In the genomic region with DNA sequence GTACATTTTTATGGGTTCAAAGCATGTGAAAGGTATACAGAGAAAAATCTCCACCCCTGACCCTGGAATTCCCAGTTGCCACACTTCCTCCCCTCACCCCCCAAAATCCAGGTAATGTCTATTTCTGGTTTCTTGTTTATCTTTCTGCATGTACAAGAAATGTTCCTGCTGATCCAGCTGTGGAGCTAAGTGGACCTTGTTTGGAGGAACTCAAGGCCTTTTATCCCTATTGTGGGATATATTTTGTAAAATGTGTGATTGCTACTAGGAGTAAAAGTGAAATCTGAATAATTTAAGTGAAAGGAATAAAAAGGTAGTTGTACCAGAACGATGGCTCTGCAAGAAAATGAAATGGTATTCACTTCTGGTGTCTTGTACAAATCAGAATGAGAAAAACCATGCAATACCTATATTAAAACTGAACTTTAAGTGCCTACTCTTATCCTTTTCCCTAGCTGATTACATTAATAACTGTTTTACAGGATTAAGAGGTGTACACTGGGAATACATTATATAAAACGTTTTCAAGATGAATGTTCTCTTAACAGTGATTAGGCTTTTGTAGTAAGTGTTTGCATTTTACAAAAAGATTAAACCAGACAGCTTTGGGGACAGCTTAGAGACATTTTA, we compare ENCODE assay signal across 8 cellular contexts. TPM values are rescaled to one million over a fixed set of nuclear protein-coding genes. Genes with fewer than 3 reads are reported as not detected.
DNase-seq lines count a peak whose midpoint lies in the region; ATAC-seq and TF ChIP-seq lines count a peak whose summit lies in the region.

No MANE protein-coding gene starts in this region.

- ATAC-seq in HG03442 (IDR thresholded peaks at IDR 0.05; ENCODE audit: unreplicated experiment) (no peak), HG02970 (IDR thresholded peaks at IDR 0.05; ENCODE audit: low FRiP score, unreplicated experiment) (no peak)

- H2AFZ ChIP-seq in Karpas-422 (ENCODE audit: low read length) = no peak overlapping the region
- no peak overlapping the region for H2AFZ ChIP-seq in neural cell (ENCODE audit: low read depth, low read length)

- no peaks in the 10 kb centered on the region for H3K36me3 Mint-ChIP-seq in CD14-positive monocyte

- H3K9me3 ChIP-seq in Karpas-422 (ENCODE audit: low read length) (no peaks in the 10 kb centered on the region), neural cell (ENCODE audit: low read length) (no peaks in the 10 kb centered on the region)

- H3K4me3 ChIP-seq in Karpas-422 (ENCODE audit: low read length) = 0 out of 2 replicates have a peak overlapping the region, but pooled peaks have one; percentile 2
- H3K4me3 ChIP-seq in coronary artery = peak overlapping the region; percentile 94
- H3K4me3 ChIP-seq in neural cell (ENCODE audit: low read length) = peak overlapping the region; percentile 98

- H3K79me2 ChIP-seq in Karpas-422 (ENCODE audit: low read length) = peaks cover 64% of the 10 kb centered on the region
- H3K79me2 ChIP-seq in neural cell (replicated peaks; ENCODE audit: insufficient read depth, low read length) = peaks cover 73% of the 10 kb centered on the region

- no peak for TF ChIP-seq RAD21 in neural cell (conservative IDR thresholded peaks at IDR 0.05)

- no peak for TF ChIP-seq EP300 in neural cell (conservative IDR thresholded peaks at IDR 0.05; ENCODE audit: poor library complexity, severe bottlenecking)

- H3K4me3 Mint-ChIP-seq in CD14-positive monocyte = peak overlapping the region; percentile 51 to 99

- H3K36me3 ChIP-seq in Karpas-422 (ENCODE audit: insufficient read depth, low read length) (no peaks in the 10 kb centered on the region), neural cell (ENCODE audit: insufficient read depth, low read length) (no peaks in the 10 kb centered on the region)

- no peak for DNase-seq in CD14-positive monocyte (ENCODE audit: low spot score)
- no peak for DNase-seq in Karpas-422
- no peak for DNase-seq in coronary artery (ENCODE audit: low spot score)
- DNase-seq in activated effector memory CD4-positive, alpha-beta T cell treated with anti-CD3 and anti-CD28 coated beads, Interleukin-2, amount 50 U/mL, for 16 hours = no peak
- no peak for DNase-seq in GM19240 (ENCODE audit: insufficient read length, low spot score)

- peaks cover 0 to 1% (median 0%) of the 10 kb centered on the region in 7 donors for H3K9me3 Mint-ChIP-seq in CD14-positive monocyte

- no peak overlapping the region for H3K27ac ChIP-seq in Karpas-422 (ENCODE audit: low read length)
- peak overlapping the region; percentile 31 to 94 for H3K27ac ChIP-seq in coronary artery
- H3K27ac ChIP-seq in neural cell (ENCODE audit: low read length) = peak overlapping the region; percentile 97

- H3K4me1 Mint-ChIP-seq in CD14-positive monocyte = peaks cover 39% of the 10 kb centered on the region

- intact Hi-C loops in CD14-positive monocyte (cut with micrococcal nuclease) = no loop called here

- H3K27me3 ChIP-seq in Karpas-422 (ENCODE audit: low read length) (no peaks in the 10 kb centered on the region), neural cell (ENCODE audit: insufficient read depth, low read depth, low read length) (no peaks in the 10 kb centered on the region)

- peak overlapping the region in 4 of 7 donors; percentile 47 to 98 (median 72) for H3K27ac Mint-ChIP-seq in CD14-positive monocyte

- H3F3A ChIP-seq in neural cell (ENCODE audit: insufficient read depth, low read length, poor library complexity, severe bottlenecking) = peaks cover 10% of the 10 kb centered on the region

- H3K9me2 ChIP-seq in Karpas-422 (replicated peaks; ENCODE audit: insufficient read depth, low read length) (no peaks in the 10 kb centered on the region), neural cell (ENCODE audit: insufficient read depth, low read length) (no peaks in the 10 kb centered on the region)

- no peaks in the 10 kb centered on the region for H3K27me3 Mint-ChIP-seq in CD14-positive monocyte (ENCODE audit: low read depth in 3 of 3)

- H3K4me2 ChIP-seq in Karpas-422 (ENCODE audit: low read depth, low read length, poor library complexity, severe bottlenecking) (peak overlapping the region; percentile 86), neural cell (ENCODE audit: low read length) (peak overlapping the region; percentile 97)

- H4K20me1 ChIP-seq in Karpas-422 (ENCODE audit: insufficient read depth, low read depth, low read length) (peaks cover 37% of the 10 kb centered on the region), neural cell (ENCODE audit: insufficient read depth) (no peaks in the 10 kb centered on the region)

- H3K9ac ChIP-seq in Karpas-422 (ENCODE audit: low read length) = no peak overlapping the region
- peak overlapping the region; percentile 89 for H3K9ac ChIP-seq in neural cell (ENCODE audit: low read length)

- peaks cover 65% of the 10 kb centered on the region for H3K4me1 ChIP-seq in Karpas-422 (ENCODE audit: low read length)

- TF ChIP-seq CTCF in CD14-positive monocyte (IDR thresholded peaks at IDR 0.05) (no peak), coronary artery (IDR thresholded peaks at IDR 0.05) (no peak), neural cell (IDR thresholded peaks at IDR 0.05; ENCODE audit: poor library complexity, severe bottlenecking) (no peak)

TF ChIP-seq in neural cell, 6 proteins besides CTCF, POLR2A, EP300 and RAD21:
- TF ChIP-seq, protein P1, sequence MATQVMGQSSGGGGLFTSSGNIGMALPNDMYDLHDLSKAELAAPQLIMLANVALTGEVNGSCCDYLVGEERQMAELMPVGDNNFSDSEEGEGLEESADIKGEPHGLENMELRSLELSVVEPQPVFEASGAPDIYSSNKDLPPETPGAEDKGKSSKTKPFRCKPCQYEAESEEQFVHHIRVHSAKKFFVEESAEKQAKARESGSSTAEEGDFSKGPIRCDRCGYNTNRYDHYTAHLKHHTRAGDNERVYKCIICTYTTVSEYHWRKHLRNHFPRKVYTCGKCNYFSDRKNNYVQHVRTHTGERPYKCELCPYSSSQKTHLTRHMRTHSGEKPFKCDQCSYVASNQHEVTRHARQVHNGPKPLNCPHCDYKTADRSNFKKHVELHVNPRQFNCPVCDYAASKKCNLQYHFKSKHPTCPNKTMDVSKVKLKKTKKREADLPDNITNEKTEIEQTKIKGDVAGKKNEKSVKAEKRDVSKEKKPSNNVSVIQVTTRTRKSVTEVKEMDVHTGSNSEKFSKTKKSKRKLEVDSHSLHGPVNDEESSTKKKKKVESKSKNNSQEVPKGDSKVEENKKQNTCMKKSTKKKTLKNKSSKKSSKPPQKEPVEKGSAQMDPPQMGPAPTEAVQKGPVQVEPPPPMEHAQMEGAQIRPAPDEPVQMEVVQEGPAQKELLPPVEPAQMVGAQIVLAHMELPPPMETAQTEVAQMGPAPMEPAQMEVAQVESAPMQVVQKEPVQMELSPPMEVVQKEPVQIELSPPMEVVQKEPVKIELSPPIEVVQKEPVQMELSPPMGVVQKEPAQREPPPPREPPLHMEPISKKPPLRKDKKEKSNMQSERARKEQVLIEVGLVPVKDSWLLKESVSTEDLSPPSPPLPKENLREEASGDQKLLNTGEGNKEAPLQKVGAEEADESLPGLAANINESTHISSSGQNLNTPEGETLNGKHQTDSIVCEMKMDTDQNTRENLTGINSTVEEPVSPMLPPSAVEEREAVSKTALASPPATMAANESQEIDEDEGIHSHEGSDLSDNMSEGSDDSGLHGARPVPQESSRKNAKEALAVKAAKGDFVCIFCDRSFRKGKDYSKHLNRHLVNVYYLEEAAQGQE (IDR thresholded peaks at IDR 0.05; ENCODE audit: borderline replicate concordance) = peak; percentile 55
- TF ChIP-seq EZH2 (IDR thresholded peaks at IDR 0.05; ENCODE audit: borderline replicate concordance, insufficient read depth, low read length, poor library complexity, severe bottlenecking) = no peak

RNA-seq across cellular contexts. Expression of a gene that starts 3.1 kb away (rescaled TPM):
- polyA plus RNA-seq in CD14-positive monocyte (1 to 10 TPM; 3.1 to 6.1 TPM), neural cell (7.1 and 11.3 TPM in 2 replicates)
- total RNA-seq in Karpas-422 (2014; rRNA removed; shearing (Covaris generic); ENCODE audit: low replicate concordance) = 17.9 and 26.8 TPM in 2 replicates
- polyA minus RNA-seq in neural cell = 92.5 and 106 TPM in 2 replicates

RNA-seq across cellular contexts. Expression of a gene that starts 43.1 kb away (rescaled TPM):
- 1 to 10 TPM; 1.0 TPM for polyA plus RNA-seq in CD14-positive monocyte
- total RNA-seq in Karpas-422 (2014; rRNA removed; shearing (Covaris generic); ENCODE audit: low replicate concordance) = 5.4 and 6.4 TPM in 2 replicates
- 3.9 and 6.1 TPM in 2 replicates for polyA plus RNA-seq in neural cell
- 1.6 and 1.7 TPM in 2 replicates for polyA minus RNA-seq in neural cell

Comparison
In these comparisons a context has a peak if more than half of its experiments do, and no peak if none do; other contexts are left out.
1. H3K4me3 ChIP-seq: peak in every context shown above with its lines; median percentile 98 in neural cell; 94 in coronary artery; 2 in Karpas-422.